Comparison of ENCODE assay signal across 8 cellular contexts in the genomic region with DNA sequence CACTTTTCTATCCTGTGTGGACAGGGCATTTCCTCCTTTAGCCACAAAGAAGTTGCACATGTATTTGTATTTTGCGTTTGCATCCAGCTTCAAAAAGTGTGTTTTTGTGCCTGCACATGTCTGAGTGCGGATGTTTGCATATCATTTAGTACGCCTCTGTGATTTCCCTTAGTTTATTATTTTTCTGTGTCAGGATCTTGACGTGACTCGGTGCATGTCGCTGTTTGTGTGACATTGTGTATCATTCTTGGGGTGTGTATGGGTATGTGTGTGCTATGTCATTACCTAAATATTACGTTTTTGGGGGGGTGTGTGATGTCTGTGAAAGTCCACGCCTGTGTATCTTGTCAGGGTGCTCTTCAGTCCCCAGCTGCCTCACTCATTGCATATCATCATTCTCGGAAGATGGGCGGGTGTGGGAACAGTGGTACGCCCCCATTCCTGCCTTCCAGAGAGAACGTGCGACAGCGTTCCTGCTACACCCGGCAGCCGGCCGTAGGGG. TPM values are rescaled to one million over a fixed set of nuclear protein-coding genes. Genes with fewer than 3 reads are reported as not detected.
DNase-seq lines count a peak whose midpoint lies in the region; ATAC-seq and TF ChIP-seq lines count a peak whose summit lies in the region.

No MANE protein-coding gene starts in this region.

- no peak for DNase-seq in Jurkat, Clone E6-1 (ENCODE audit: low read depth, low spot score)
- DNase-seq in choroid plexus epithelial cell (ENCODE audit: low read depth) (no peak), HEK293T (ENCODE audit: extremely low spot score) (no peak), NCI-H524 (lab: John Stamatoyannopoulos, UW) (no peak), GM03348 (ENCODE audit: low spot score) (no peak)
- no peak for DNase-seq in naive thymus-derived CD4-positive, alpha-beta T cell

- H3K27ac Mint-ChIP-seq in naive thymus-derived CD4-positive, alpha-beta T cell: peak overlapping the region; percentile 96 to 100 (median 99)

- ATAC-seq in naive thymus-derived CD4-positive, alpha-beta T cell: peak; percentile 31
- ATAC-seq in GM21381 (IDR thresholded peaks at IDR 0.05; ENCODE audit: unreplicated experiment): no peak

- H3K4me1 Mint-ChIP-seq in naive thymus-derived CD4-positive, alpha-beta T cell: peaks cover 34 to 63% (median 53%) of the 10 kb centered on the region in 7 donors

- POLR2A ChIA-PET in naive thymus-derived CD4-positive, alpha-beta T cell (lab: Charles Lee): interaction anchor here (1.0 to 3.6 kb wide), 23 partner anchors 9 to 1003 kb away, joined by 3 to 61 read pairs (median 7); a partner anchor contains a TSS
- POLR2A ChIA-PET in HEK293T (lab: Yijun Ruan, JAX): interaction anchor here (1.1 to 3.6 kb wide), 17 partner anchors 8 to 220 kb away, joined by 3 to 57 read pairs (median 7); a partner anchor contains a TSS

- H3K36me3 Mint-ChIP-seq in naive thymus-derived CD4-positive, alpha-beta T cell: peaks cover 0 to 21% (median 14%) of the 10 kb centered on the region in 5 donors

- H3K27ac ChIP-seq in C4-2B: peak overlapping the region; percentile 94
- H3K27ac ChIP-seq in naive thymus-derived CD4-positive, alpha-beta T cell (ENCODE audit: low read depth, low read length): peak overlapping the region; percentile 98

- no peak for TF ChIP-seq CTCF in C4-2B (conservative IDR thresholded peaks at IDR 0.05)
- no peak for TF ChIP-seq CTCF in choroid plexus epithelial cell (conservative IDR thresholded peaks at IDR 0.05; ENCODE audit: low read depth, low read length)

- peak overlapping the region; percentile 98 for H3K4me3 ChIP-seq in Jurkat, Clone E6-1 (ENCODE audit: low read length)
- peak overlapping the region; percentile 100 for H3K4me3 ChIP-seq in choroid plexus epithelial cell (ENCODE audit: low read depth, low read length)
- H3K4me3 ChIP-seq in naive thymus-derived CD4-positive, alpha-beta T cell (ENCODE audit: low read length): peak overlapping the region; percentile 96

- no peaks in the 10 kb centered on the region for H3K27me3 ChIP-seq in naive thymus-derived CD4-positive, alpha-beta T cell (ENCODE audit: control insufficient read depth in 2 of 2, insufficient read depth in 2 of 2, low read length in 2 of 2)

- peaks cover 0 to 11% (median 0%) of the 10 kb centered on the region in 11 donors for H3K9me3 Mint-ChIP-seq in naive thymus-derived CD4-positive, alpha-beta T cell

- H3K36me3 ChIP-seq in naive thymus-derived CD4-positive, alpha-beta T cell (ENCODE audit: control insufficient read depth in 2 of 3, insufficient read depth in 3 of 3, low read length in 3 of 3): peaks cover 0 to 5% (median 0%) of the 10 kb centered on the region in 3 experiments

- peaks cover 0 to 5% (median 0%) of the 10 kb centered on the region in 5 donors for H3K27me3 Mint-ChIP-seq in naive thymus-derived CD4-positive, alpha-beta T cell

- H3K4me3 Mint-ChIP-seq in naive thymus-derived CD4-positive, alpha-beta T cell: peak overlapping the region; percentile 95 to 100 (median 98)

- H3K9me3 ChIP-seq in naive thymus-derived CD4-positive, alpha-beta T cell (ENCODE audit: control insufficient read depth in 2 of 3, low read length in 3 of 3): no peaks in the 10 kb centered on the region

- CTCF ChIA-PET in naive thymus-derived CD4-positive, alpha-beta T cell (lab: Charles Lee): interaction anchor here (0.6 to 1.3 kb wide), 3 partner anchors 62 to 222 kb away, joined by 3 to 5 read pairs (median 3); a partner anchor contains a TSS
- CTCF ChIA-PET in HEK293T (lab: Yijun Ruan, JAX): interaction anchor here (0.8 to 1.1 kb wide), 3 partner anchors 9 to 24 kb away, joined by 3 to 6 read pairs (median 3); no protein-coding TSS in a partner anchor

- peaks cover 28 to 30% of the 10 kb centered on the region in 2 donors for H3K4me1 ChIP-seq in naive thymus-derived CD4-positive, alpha-beta T cell (ENCODE audit: control insufficient read depth in 2 of 2, insufficient read depth in 2 of 2, low read length in 2 of 2)

- intact Hi-C loops in naive thymus-derived CD4-positive, alpha-beta T cell (cut with micrococcal nuclease): loop anchor here (1.0 to 10.0 kb wide), 21 partner anchors 14 to 1308 kb away; a partner anchor contains a TSS

TF ChIP-seq in HEK293T, 16 proteins besides CTCF, POLR2A, EP300 and RAD21:
- no peak for TF ChIP-seq HDGF (IDR thresholded peaks at IDR 0.05; ENCODE audit: borderline replicate concordance)
- TF ChIP-seq FOXM1 (IDR thresholded peaks at IDR 0.05; ENCODE audit: borderline replicate concordance): no peak
- TF ChIP-seq TARDBP (IDR thresholded peaks at IDR 0.05): no peak
- TF ChIP-seq, protein P1, sequence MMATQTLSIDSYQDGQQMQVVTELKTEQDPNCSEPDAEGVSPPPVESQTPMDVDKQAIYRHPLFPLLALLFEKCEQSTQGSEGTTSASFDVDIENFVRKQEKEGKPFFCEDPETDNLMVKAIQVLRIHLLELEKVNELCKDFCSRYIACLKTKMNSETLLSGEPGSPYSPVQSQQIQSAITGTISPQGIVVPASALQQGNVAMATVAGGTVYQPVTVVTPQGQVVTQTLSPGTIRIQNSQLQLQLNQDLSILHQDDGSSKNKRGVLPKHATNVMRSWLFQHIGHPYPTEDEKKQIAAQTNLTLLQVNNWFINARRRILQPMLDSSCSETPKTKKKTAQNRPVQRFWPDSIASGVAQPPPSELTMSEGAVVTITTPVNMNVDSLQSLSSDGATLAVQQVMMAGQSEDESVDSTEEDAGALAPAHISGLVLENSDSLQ (IDR thresholded peaks at IDR 0.05): no peak
- TF ChIP-seq FOXA1 (IDR thresholded peaks at IDR 0.05): no peak
- no peak for TF ChIP-seq ARNT (IDR thresholded peaks at IDR 0.05)
- no peak for TF ChIP-seq LEF1 (IDR thresholded peaks at IDR 0.05; ENCODE audit: borderline replicate concordance)
- no peak for TF ChIP-seq ELF4 (IDR thresholded peaks at IDR 0.05)

RNA-seq across cellular contexts. Expression of a gene that starts 0.4 kb away (rescaled TPM):
- polyA plus RNA-seq in Jurkat, Clone E6-1 (2012; ENCODE audit: insufficient read depth, insufficient read length): 250 TPM
- total RNA-seq in naive thymus-derived CD4-positive, alpha-beta T cell: 100 to 1,000 TPM in 3 of 5 experiments, 10 to 100 TPM in 2; 88.8 to 121 (median 106) TPM
- polyA plus RNA-seq in naive thymus-derived CD4-positive, alpha-beta T cell: 100 to 1,000 TPM; 374 to 417 TPM

RNA-seq across cellular contexts. Expression of a gene that starts 41.9 kb away (rescaled TPM):
- 7.0 TPM for polyA plus RNA-seq in Jurkat, Clone E6-1 (2012; ENCODE audit: insufficient read depth, insufficient read length)
- 1 to 10 TPM in 1 of 5 experiments, not detected in 4; 4.7 TPM for total RNA-seq in naive thymus-derived CD4-positive, alpha-beta T cell
- polyA plus RNA-seq in naive thymus-derived CD4-positive, alpha-beta T cell: not detected

RNA-seq across cellular contexts. Expression of a gene that starts 47.7 kb away (rescaled TPM):
- 274 TPM for polyA plus RNA-seq in Jurkat, Clone E6-1 (2012; ENCODE audit: insufficient read depth, insufficient read length)
- 100 to 1,000 TPM; 219 to 333 (median 274) TPM for total RNA-seq in naive thymus-derived CD4-positive, alpha-beta T cell
- 100 to 1,000 TPM; 313 to 379 TPM for polyA plus RNA-seq in naive thymus-derived CD4-positive, alpha-beta T cell

RNA-seq across cellular contexts. Expression of a gene that starts 48.5 kb away (rescaled TPM):
- polyA plus RNA-seq in Jurkat, Clone E6-1 (2012; ENCODE audit: insufficient read depth, insufficient read length): 301 TPM
- total RNA-seq in naive thymus-derived CD4-positive, alpha-beta T cell: 10 to 100 TPM in 3 of 5 experiments, under 1 TPM in 2; 0.60 to 70.6 (median 12.8) TPM
- under 1 TPM; 0.25 to 0.80 TPM for polyA plus RNA-seq in naive thymus-derived CD4-positive, alpha-beta T cell

RNA-seq across cellular contexts. Expression of a gene that starts 53.7 kb away (rescaled TPM):
- 4.0 TPM for polyA plus RNA-seq in Jurkat, Clone E6-1 (2012; ENCODE audit: insufficient read depth, insufficient read length)
- 1 to 10 TPM in 2 of 5 experiments, under 1 TPM in 3; 0.58 to 4.9 (median 0.97) TPM for total RNA-seq in naive thymus-derived CD4-positive, alpha-beta T cell
- polyA plus RNA-seq in naive thymus-derived CD4-positive, alpha-beta T cell: under 1 TPM in 1 of 2 donors, not detected in 1; 0.26 TPM
